1 cellular context compared by ENCODE assay signal in the genomic region with DNA sequence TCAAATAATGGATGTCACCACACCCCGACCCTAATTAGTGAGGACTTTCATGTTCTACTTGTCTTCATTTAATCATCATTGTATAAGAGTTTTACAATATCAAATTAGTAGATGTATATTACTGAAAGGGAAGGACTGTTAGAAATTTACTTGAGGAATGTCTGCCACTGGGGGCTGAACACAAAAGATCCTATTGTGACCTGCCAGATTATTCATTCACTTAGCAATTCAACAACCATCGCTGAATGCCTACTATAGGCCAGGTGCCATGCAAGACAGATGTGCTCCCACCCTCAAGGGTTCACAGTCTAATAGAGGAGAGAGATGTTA.
TF ChIP-seq lines count a peak whose summit lies in the region.

No MANE protein-coding gene starts in this region.

TF ChIP-seq in A549, 52 proteins besides CTCF, POLR2A, EP300 and RAD21:
- TF ChIP-seq JUNB (IDR thresholded peaks at IDR 0.05) (no peak), CHD2 (IDR thresholded peaks at IDR 0.05; ENCODE audit: low read length, partially characterized antibody) (no peak), HOXB5 (CRISPR knock-in tag; IDR thresholded peaks at IDR 0.05) (no peak), JUN (IDR thresholded peaks at IDR 0.05) (no peak), NFE2L2 (conservative IDR thresholded peaks at IDR 0.05; ENCODE audit: low read length) (no peak), CHD4 (IDR thresholded peaks at IDR 0.05; ENCODE audit: borderline replicate concordance) (no peak), CBX2 (IDR thresholded peaks at IDR 0.05; ENCODE audit: borderline replicate concordance, low read depth) (no peak), FOSB (CRISPR knock-in tag; IDR thresholded peaks at IDR 0.05) (no peak), RFX5 (IDR thresholded peaks at IDR 0.05) (no peak), POLR2AphosphoS2 (conservative IDR thresholded peaks at IDR 0.05; ENCODE audit: low read length) (no peak), ZFP36 (IDR thresholded peaks at IDR 0.05; ENCODE audit: borderline replicate concordance, partially characterized antibody) (no peak), GATA3 (IDR thresholded peaks at IDR 0.05; ENCODE audit: borderline replicate concordance) (no peak), TP53 (CRISPR knock-in tag; IDR thresholded peaks at IDR 0.05) (no peak)
- TF ChIP-seq, protein P1, sequence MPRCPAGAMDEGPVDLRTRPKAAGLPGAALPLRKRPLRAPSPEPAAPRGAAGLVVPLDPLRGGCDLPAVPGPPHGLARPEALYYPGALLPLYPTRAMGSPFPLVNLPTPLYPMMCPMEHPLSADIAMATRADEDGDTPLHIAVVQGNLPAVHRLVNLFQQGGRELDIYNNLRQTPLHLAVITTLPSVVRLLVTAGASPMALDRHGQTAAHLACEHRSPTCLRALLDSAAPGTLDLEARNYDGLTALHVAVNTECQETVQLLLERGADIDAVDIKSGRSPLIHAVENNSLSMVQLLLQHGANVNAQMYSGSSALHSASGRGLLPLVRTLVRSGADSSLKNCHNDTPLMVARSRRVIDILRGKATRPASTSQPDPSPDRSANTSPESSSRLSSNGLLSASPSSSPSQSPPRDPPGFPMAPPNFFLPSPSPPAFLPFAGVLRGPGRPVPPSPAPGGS (IDR thresholded peaks at IDR 0.05) = no peak
